7 cellular contexts compared by ENCODE assay signal in genomic region chr2:66366619-66367018, GRCh38.
"Had no signal": no experiment of that assay in that cellular context is flagged by ENCODE, and none has a peak within 500 bp of the region (broad histone marks: within the 10 kb centered on the region; RNA-seq: fewer than 3 reads in every experiment).

No MANE protein-coding gene starts in this region.

- DNase-seq: H7, KG1 had no signal

- H3K4me3 ChIP-seq: GM23338, HAP-1 had no signal

- H3K4me1 Mint-ChIP-seq: IgD-negative memory B cell had no signal

- H3K4me3 Mint-ChIP-seq: GM23338, IgD-negative memory B cell had no signal

- H3K4me2 ChIP-seq: GM23338 had no signal

- H3K27ac ChIP-seq: HL-60 had no signal

- ATAC-seq: GM23338, HCT116 had no signal

- H3K36me3 ChIP-seq: HAP-1 had no signal

- H3K9me3 ChIP-seq: HAP-1 had no signal

- H3K36me3 Mint-ChIP-seq: IgD-negative memory B cell had no signal

- H3K27me3 Mint-ChIP-seq: IgD-negative memory B cell had no signal

- H2AFZ ChIP-seq: GM23338 had no signal

- H3K9me3 Mint-ChIP-seq: GM23338 had no signal

- H3K27ac Mint-ChIP-seq: GM23338, IgD-negative memory B cell had no signal
